1 cellular context compared by ENCODE assay signal in genomic region chr11:72753341-72754148, GRCh38.
TF ChIP-seq lines count a peak whose summit lies in the region.

No MANE protein-coding gene starts in this region.

TF ChIP-seq in GM12878, 131 proteins besides CTCF, POLR2A, EP300 and RAD21 (continued from another document):
- TF ChIP-seq HDAC2 (IDR thresholded peaks at IDR 0.05) (no peak), TCF12 (IDR thresholded peaks at IDR 0.05; ENCODE audit: low read depth, low read length) (no peak), CREB1 (IDR thresholded peaks at IDR 0.05; ENCODE audit: low read depth) (no peak), RUNX3 (IDR thresholded peaks at IDR 0.05; ENCODE audit: low read length) (no peak), RFX5 (IDR thresholded peaks at IDR 0.05; ENCODE audit: low read depth, low read length) (no peak), KLF5 (IDR thresholded peaks at IDR 0.05; ENCODE audit: partially characterized antibody) (no peak), NKRF (conservative IDR thresholded peaks at IDR 0.05) (no peak), CBFB (IDR thresholded peaks at IDR 0.05; ENCODE audit: low read depth) (no peak)
